In genomic region chr4:81622474-81623198, GRCh38 we compare ENCODE assay signal across 8 cellular contexts.
"Had no signal": no experiment of that assay in that cellular context is flagged by ENCODE, and none has a peak within 500 bp of the region (broad histone marks: within the 10 kb centered on the region; RNA-seq: fewer than 3 reads in every experiment).

No MANE protein-coding gene starts in this region.

- DNase-seq: GM23248, GOT3, H7, HFFc6, KBM-7 had no signal

- H3K9ac ChIP-seq: GM23248 had no signal

- H3K4me1 ChIP-seq: HAP-1 had no signal

- H3K9me3 ChIP-seq: HAP-1 had no signal

- H3K36me3 ChIP-seq: HAP-1 had no signal

- H3K27ac ChIP-seq: GM23248, HL-60 had no signal

- H3K4me3 ChIP-seq: GM23248, HAP-1 had no signal

- H2AFZ ChIP-seq: GM23248 had no signal

- ATAC-seq: HCT116 had no signal
